In the genomic region with DNA sequence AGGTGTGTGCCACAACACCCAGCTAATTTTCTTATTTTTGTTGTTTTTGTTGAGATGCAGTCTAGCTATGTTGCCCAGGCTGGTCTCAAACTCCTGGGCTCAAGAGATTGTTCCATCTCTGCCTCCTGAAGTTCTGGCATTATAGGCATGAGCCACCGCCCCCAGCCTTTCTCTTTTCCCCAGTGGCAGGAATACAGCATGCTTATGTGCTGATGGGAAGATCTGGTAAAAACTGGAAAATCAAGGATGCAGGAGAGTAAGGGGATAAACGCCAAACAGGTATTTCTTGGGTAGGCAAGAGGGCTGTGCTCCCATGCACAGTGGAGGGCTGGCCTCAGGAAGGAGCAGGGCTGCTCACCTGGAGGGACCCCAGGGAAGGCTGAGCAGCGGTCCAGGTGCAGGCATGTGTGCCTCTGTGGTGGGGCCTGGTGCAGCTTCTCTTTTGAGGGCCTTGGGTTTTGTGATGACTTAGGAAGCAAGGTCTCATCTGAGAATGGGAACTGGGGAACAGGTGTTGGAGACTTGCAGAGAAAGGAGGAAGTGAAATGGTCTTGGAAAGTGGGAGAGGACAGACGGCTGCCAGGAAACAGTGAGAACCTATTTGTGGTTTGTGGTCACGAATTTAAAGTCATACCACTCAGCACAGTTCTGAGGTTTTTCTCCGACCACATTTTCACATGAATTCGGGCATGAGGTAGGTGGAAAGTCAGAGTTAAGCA, we compare ENCODE assay signal across 8 cellular contexts.
DNase-seq lines count a peak whose midpoint lies in the region; ATAC-seq lines count a peak whose summit lies in the region.

No MANE protein-coding gene starts in this region.

- H3K27ac Mint-ChIP-seq in effector memory CD8-positive, alpha-beta T cell, result peak overlapping the region; percentile 4 to 8

- peaks cover 17 to 30% of the 10 kb centered on the region in 2 donors for H3K27me3 Mint-ChIP-seq in effector memory CD8-positive, alpha-beta T cell

- ATAC-seq in HG02678 (IDR thresholded peaks at IDR 0.05; ENCODE audit: unreplicated experiment) (peak; percentile 78), left cardiac atrium (no peak)
- peak; percentile 70 for ATAC-seq in effector memory CD8-positive, alpha-beta T cell (replicated peaks)

- intact Hi-C loops in left cardiac atrium (cut with DNase I), result no loop called here

- peak overlapping the region; percentile 39 to 71 for H3K4me3 Mint-ChIP-seq in effector memory CD8-positive, alpha-beta T cell

- H3K9me3 Mint-ChIP-seq in effector memory CD8-positive, alpha-beta T cell, result no peaks in the 10 kb centered on the region

- H3K36me3 Mint-ChIP-seq in effector memory CD8-positive, alpha-beta T cell (ENCODE audit: insufficient read depth), result peaks cover 3% of the 10 kb centered on the region

- H3K4me1 Mint-ChIP-seq in effector memory CD8-positive, alpha-beta T cell (ENCODE audit: low read depth in 2 of 2), result peaks cover 19 to 27% of the 10 kb centered on the region in 2 donors

- peak; percentile 12 for DNase-seq in DMS53 (lab: John Stamatoyannopoulos, UW)
- DNase-seq in DMS53 treated with DMSO at 0.1 percent for 48 hours (lab: John Stamatoyannopoulos, UW; ENCODE audit: unreplicated experiment), result no peak
- peak; percentile 90 for DNase-seq in NCI-H2107 treated with DMSO at 0.1 percent for 48 hours (lab: John Stamatoyannopoulos, UW; ENCODE audit: unreplicated experiment)
- no peak for DNase-seq in effector memory CD8-positive, alpha-beta T cell
- DNase-seq in left cardiac atrium, result no peak
- no peak for DNase-seq in activated CD4-positive, CD25-positive, alpha-beta regulatory T cell (lab: John Stamatoyannopoulos, UW)
- DNase-seq in NCI-H748 (lab: John Stamatoyannopoulos, UW; ENCODE audit: unreplicated experiment), result no peak

Comparison
In these comparisons a context has a peak if more than half of its experiments do, and no peak if none do; other contexts are left out.
1. DNase-seq: peak in DMS53 (single experiment) and NCI-H2107 treated with DMSO at 0.1 percent for 48 hours (single experiment); none in DMS53 treated with DMSO at 0.1 percent for 48 hours (single experiment), effector memory CD8-positive, alpha-beta T cell (0 of 3), left cardiac atrium (single experiment), activated CD4-positive, CD25-positive, alpha-beta regulatory T cell (0 of 4) and NCI-H748 (single experiment).
2. ATAC-seq: peak in HG02678 (single experiment) and effector memory CD8-positive, alpha-beta T cell (single experiment); none in left cardiac atrium (0 of 2).